14 cellular contexts compared by ENCODE assay signal in genomic region chr12:64891629-64892028, GRCh38.
"Had no signal": no experiment of that assay in that cellular context is flagged by ENCODE, and none has a peak within 500 bp of the region (broad histone marks: within the 10 kb centered on the region; RNA-seq: fewer than 3 reads in every experiment).

No MANE protein-coding gene starts in this region.

- DNase-seq: colonic mucosa; left colon; pancreas; right lobe of liver; stimulated activated CD4-positive, alpha-beta T cell treated with anti-CD3 and anti-CD28 coated beads, Interleukin-4, amount 100 ng/mL, for 24 hours; stimulated activated naive B cell treated with anti-CD40 and anti-IgM and Interleukin-4, amounts not matched to agents 10 μg/mL and 1 μg/mL and 100 μg/mL, for 72 hours; stimulated activated naive CD8-positive, alpha-beta T cell treated with anti-CD3 and anti-CD28 coated beads, Interleukin-15, amount 100 ng/mL, for 72 hours; testis had no signal

- H3K79me2 ChIP-seq: hepatocyte had no signal

- H3K9me3 ChIP-seq: colonic mucosa, mucosa of descending colon, pancreas, prostate gland, right lobe of liver, testis, tibial nerve had no signal

- H3K36me3 Mint-ChIP-seq: naive thymus-derived CD8-positive, alpha-beta T cell; stimulated activated naive B cell treated with anti-CD40 and anti-IgM and Interleukin-4, amounts not matched to agents 10 μg/mL and 1 μg/mL and 100 μg/mL, for 72 hours had no signal

- H3K4me1 ChIP-seq: colonic mucosa, pancreas, prostate gland, right lobe of liver, testis, tibial nerve had no signal

- H3K27ac ChIP-seq: colonic mucosa, foreskin keratinocyte, hepatocyte, pancreas, prostate gland, right lobe of liver, testis, tibial nerve had no signal

- H3K4me3 ChIP-seq: colonic mucosa, hepatocyte, mucosa of descending colon, pancreas, prostate gland, right lobe of liver, testis, tibial nerve had no signal

- H3K27ac Mint-ChIP-seq: naive thymus-derived CD8-positive, alpha-beta T cell; stimulated activated naive B cell treated with anti-CD40 and anti-IgM and Interleukin-4, amounts not matched to agents 10 μg/mL and 1 μg/mL and 100 μg/mL, for 72 hours; stimulated activated naive CD8-positive, alpha-beta T cell treated with anti-CD3 and anti-CD28 coated beads, Interleukin-15, amount 100 ng/mL, for 72 hours had no signal

- ATAC-seq: naive thymus-derived CD8-positive, alpha-beta T cell; stimulated activated naive CD8-positive, alpha-beta T cell treated with anti-CD3 and anti-CD28 coated beads, Interleukin-15, amount 100 ng/mL, for 72 hours had no signal

- H2AFZ ChIP-seq: hepatocyte had no signal

- H3K4me2 ChIP-seq: hepatocyte had no signal

- H3K9me3 Mint-ChIP-seq: naive thymus-derived CD8-positive, alpha-beta T cell; stimulated activated naive B cell treated with anti-CD40 and anti-IgM and Interleukin-4, amounts not matched to agents 10 μg/mL and 1 μg/mL and 100 μg/mL, for 72 hours; stimulated activated naive CD8-positive, alpha-beta T cell treated with anti-CD3 and anti-CD28 coated beads, Interleukin-15, amount 100 ng/mL, for 72 hours had no signal

- H3K36me3 ChIP-seq: colonic mucosa, pancreas, prostate gland, right lobe of liver, tibial nerve had no signal

- H3K27me3 ChIP-seq: colonic mucosa, hepatocyte, pancreas, right lobe of liver, testis had no signal
